ENCODE assay signal across 8 cellular contexts in the genomic region with DNA sequence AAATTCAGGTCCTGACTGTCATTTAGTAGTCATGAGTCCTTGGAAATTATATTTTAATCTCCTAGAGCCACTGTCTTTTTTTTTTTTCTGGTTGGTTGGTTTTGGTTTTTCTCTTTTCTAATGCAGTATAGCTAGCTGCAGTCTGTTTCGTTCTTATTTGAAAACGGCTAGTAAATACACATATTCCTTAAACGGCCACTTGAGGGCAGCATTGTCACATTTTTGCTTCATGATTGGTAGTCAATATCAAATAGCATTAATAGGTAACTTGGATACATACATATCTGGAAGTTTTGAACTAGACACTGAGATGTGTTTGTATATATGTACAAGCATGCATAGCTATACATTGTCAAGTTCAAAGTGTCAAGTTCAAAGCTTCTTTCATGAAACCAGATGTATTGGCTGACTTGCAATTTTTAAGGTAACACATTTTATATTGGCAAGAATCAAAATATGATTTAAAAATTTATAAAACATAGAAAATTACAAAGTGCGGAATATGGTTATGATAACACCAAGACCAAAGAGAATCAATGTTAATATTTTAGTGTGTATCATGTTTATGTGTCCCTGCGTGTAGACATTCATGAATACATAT. TPM values are rescaled to one million over a fixed set of nuclear protein-coding genes. Genes with fewer than 3 reads are reported as not detected.
DNase-seq lines count a peak whose midpoint lies in the region; ATAC-seq and TF ChIP-seq lines count a peak whose summit lies in the region.

No MANE protein-coding gene starts in this region.

- no peak for TF ChIP-seq EP300 in tibial nerve (IDR thresholded peaks at IDR 0.05)

- H3K27ac ChIP-seq in 22Rv1, result no peak overlapping the region
- H3K27ac ChIP-seq in tibial nerve, result no peak overlapping the region

- no peaks in the 10 kb centered on the region for H3K36me3 ChIP-seq in GM06990 (ENCODE audit: control insufficient read depth, insufficient read depth, low read length)
- no peaks in the 10 kb centered on the region for H3K36me3 ChIP-seq in tibial nerve

- ATAC-seq in HG03442 (IDR thresholded peaks at IDR 0.05; ENCODE audit: unreplicated experiment), result no peak

- H3K9me3 ChIP-seq in tibial nerve, result no peaks in the 10 kb centered on the region

- H3K27me3 ChIP-seq in GM06990 (replicated peaks; ENCODE audit: control insufficient read depth, insufficient read depth, low read length) (no peaks in the 10 kb centered on the region), tibial nerve (peaks cover 0 to 18% of the 10 kb centered on the region in 2 donors)

- 21 to 29% methylated on average over 5 of the region's 5 CpGs for WGBS in tibial nerve, 2 donors

- no peak overlapping the region for H3K4me3 ChIP-seq in GM06990 (replicated peaks; ENCODE audit: low read depth, low read length)
- peak overlapping the region in 1 of 4 donors; percentile 8 for H3K4me3 ChIP-seq in tibial nerve

- no peak for TF ChIP-seq POLR2A in tibial nerve (IDR thresholded peaks at IDR 0.05)

- peaks cover 0 to 18% (median 4%) of the 10 kb centered on the region in 4 donors for H3K4me1 ChIP-seq in tibial nerve

- TF ChIP-seq CTCF in 22Rv1 (IDR thresholded peaks at IDR 0.05), result peak; percentile 75
- peak; percentile 37 for TF ChIP-seq CTCF in GM06990 (IDR thresholded peaks at IDR 0.05; ENCODE audit: insufficient read depth, low read length, poor library complexity, severe bottlenecking)
- TF ChIP-seq CTCF in tibial nerve (IDR thresholded peaks at IDR 0.05), result peak; percentile 57 to 76 (median 71)

- DNase-seq in GM06990 (ENCODE audit: extremely low read depth, insufficient read length) (no peak), NCI-H1105 (lab: John Stamatoyannopoulos, UW) (peak; percentile 26), T follicular helper cell (ENCODE audit: low read depth) (peak; percentile 14), dermis blood vessel endothelial cell (peak; percentile 88), mucosa of gallbladder (ENCODE audit: low spot score) (peak; percentile 63), tibial nerve (ENCODE audit: low spot score in 2 of 2) (peak in 1 of 2 donors; percentile 66)

RNA-seq across cellular contexts. Expression of a gene that starts 22.5 kb away (rescaled TPM):
- total RNA-seq in dermis blood vessel endothelial cell (not detected in 2 replicates), mucosa of gallbladder (0.12 TPM), tibial nerve (not detected)
